Comparison of ENCODE assay signal across 8 cellular contexts in the genomic region with DNA sequence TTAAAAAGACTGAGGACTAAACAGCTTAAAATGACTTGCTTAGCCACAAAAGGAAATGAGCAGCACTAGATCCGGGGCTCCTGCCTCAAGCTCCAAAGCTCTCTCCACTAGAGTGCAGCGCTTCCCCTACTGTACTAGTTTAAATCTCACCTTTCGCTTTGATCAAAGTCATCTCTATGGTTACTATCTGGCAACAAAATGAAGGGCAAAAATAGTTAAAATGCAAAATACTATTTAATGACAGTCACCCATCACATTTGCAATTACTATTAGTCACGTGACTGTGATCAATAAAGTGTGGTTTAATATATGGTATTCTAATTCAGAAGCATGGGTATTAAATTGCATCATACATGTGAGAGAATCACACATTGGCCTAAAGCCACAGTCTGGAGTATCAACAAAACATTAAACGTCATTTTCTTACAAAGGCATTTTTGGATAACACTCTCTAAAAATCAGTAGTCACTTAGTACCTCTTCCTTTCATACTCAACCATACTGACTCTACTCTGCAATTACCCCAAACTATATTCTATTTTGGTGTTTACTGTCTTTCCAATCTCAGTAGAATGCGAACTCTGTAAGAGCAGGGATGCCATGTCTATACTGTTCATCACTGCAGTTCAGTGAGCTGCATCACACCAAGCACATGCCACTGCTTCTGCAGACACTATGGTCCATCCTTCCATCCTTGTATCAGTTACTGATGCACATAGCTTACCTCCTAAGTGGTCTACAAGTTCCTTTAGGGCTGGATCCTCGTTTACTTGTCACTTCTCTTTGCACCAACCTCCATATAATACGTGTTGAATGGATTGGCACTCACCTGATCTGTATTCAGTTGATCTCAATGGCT. TPM values are rescaled to one million over a fixed set of nuclear protein-coding genes. Genes with fewer than 3 reads are reported as not detected.
A peak's percentile ranks its signal among the peaks of the same experiment; 100 is the strongest.
DNase-seq lines count a peak whose midpoint lies in the region; ATAC-seq and TF ChIP-seq lines count a peak whose summit lies in the region.

No MANE protein-coding gene starts in this region.

- peaks cover 2% of the 10 kb centered on the region; the same call in 1 of the 2 replicates for H3F3A ChIP-seq in Loucy (ENCODE audit: low read depth)

- peak overlapping the region; percentile 98 for H3K4me2 ChIP-seq in Loucy (ENCODE audit: low read depth, low read length, poor library complexity, severe bottlenecking)

- no peaks in the 10 kb centered on the region for H3K9me2 ChIP-seq in Loucy (replicated peaks; ENCODE audit: low read depth, low read length)

- H3K79me2 ChIP-seq in Loucy (ENCODE audit: insufficient read depth, low read length) = peaks cover 89% of the 10 kb centered on the region

- H3K9ac ChIP-seq in Loucy (ENCODE audit: low read depth, low read length, poor library complexity, severe bottlenecking) = no peak overlapping the region

- no peak for ATAC-seq in GM18520 (IDR thresholded peaks at IDR 0.05; ENCODE audit: unreplicated experiment)
- no peak for ATAC-seq in HG03460 (IDR thresholded peaks at IDR 0.05; ENCODE audit: unreplicated experiment)
- ATAC-seq in GM21717 (IDR thresholded peaks at IDR 0.05; ENCODE audit: unreplicated experiment) = no peak
- no peak for ATAC-seq in GM19467 (IDR thresholded peaks at IDR 0.05; ENCODE audit: unreplicated experiment)

- H3K4me1 ChIP-seq in Loucy (ENCODE audit: insufficient read depth, low read length, poor library complexity, severe bottlenecking) = peaks cover 52% of the 10 kb centered on the region

- H4K20me1 ChIP-seq in Loucy (ENCODE audit: insufficient read depth, low read length, poor library complexity, severe bottlenecking) = peaks cover 84% of the 10 kb centered on the region

- DNase-seq in COR-L47 (lab: John Stamatoyannopoulos, UW) = peak; percentile 12
- peak; percentile 37 to 49 for DNase-seq in activated CD4-positive, alpha-beta T cell treated with anti-CD3 and anti-CD28 coated beads, Interleukin-2, amount 50 U/mL, for 48 hours
- DNase-seq in fibroblast of villous mesenchyme (ENCODE audit: low read depth) = no peak

- H3K27me3 ChIP-seq in Loucy (ENCODE audit: insufficient read depth, low read length, poor library complexity, severe bottlenecking) = no peaks in the 10 kb centered on the region

- TF ChIP-seq CTCF in Loucy (conservative IDR thresholded peaks at IDR 0.05; ENCODE audit: low read length) = peak; percentile 74
- peak; percentile 28 for TF ChIP-seq CTCF in fibroblast of villous mesenchyme (IDR thresholded peaks at IDR 0.05; ENCODE audit: insufficient read depth, low read depth, low read length)

- no peak overlapping the region for H2AFZ ChIP-seq in Loucy (ENCODE audit: low read length)

- H3K36me3 ChIP-seq in Loucy (ENCODE audit: insufficient read depth, low read length) = peaks cover 33% of the 10 kb centered on the region; the same call in 1 of the 2 replicates

- no peaks in the 10 kb centered on the region for H3K9me3 ChIP-seq in Loucy (ENCODE audit: insufficient read depth, low read depth, low read length)

- peak overlapping the region; percentile 57 for H3K4me3 ChIP-seq in Loucy (ENCODE audit: low read length, poor library complexity, severe bottlenecking)
- no peak overlapping the region for H3K4me3 ChIP-seq in fibroblast of villous mesenchyme (ENCODE audit: low read depth, low read length)

RNA-seq across cellular contexts. Expression of gene PSMD12, which starts 6.2 kb away (rescaled TPM):
- 19.6 and 32.4 TPM in 2 replicates for total RNA-seq in fibroblast of villous mesenchyme

RNA-seq across cellular contexts. Expression of gene PITPNC1, which starts 16.9 kb away (rescaled TPM):
- total RNA-seq in fibroblast of villous mesenchyme = 3.9 and 4.3 TPM in 2 replicates
